Comparison of ENCODE assay signal across 30 cellular contexts in the genomic region with DNA sequence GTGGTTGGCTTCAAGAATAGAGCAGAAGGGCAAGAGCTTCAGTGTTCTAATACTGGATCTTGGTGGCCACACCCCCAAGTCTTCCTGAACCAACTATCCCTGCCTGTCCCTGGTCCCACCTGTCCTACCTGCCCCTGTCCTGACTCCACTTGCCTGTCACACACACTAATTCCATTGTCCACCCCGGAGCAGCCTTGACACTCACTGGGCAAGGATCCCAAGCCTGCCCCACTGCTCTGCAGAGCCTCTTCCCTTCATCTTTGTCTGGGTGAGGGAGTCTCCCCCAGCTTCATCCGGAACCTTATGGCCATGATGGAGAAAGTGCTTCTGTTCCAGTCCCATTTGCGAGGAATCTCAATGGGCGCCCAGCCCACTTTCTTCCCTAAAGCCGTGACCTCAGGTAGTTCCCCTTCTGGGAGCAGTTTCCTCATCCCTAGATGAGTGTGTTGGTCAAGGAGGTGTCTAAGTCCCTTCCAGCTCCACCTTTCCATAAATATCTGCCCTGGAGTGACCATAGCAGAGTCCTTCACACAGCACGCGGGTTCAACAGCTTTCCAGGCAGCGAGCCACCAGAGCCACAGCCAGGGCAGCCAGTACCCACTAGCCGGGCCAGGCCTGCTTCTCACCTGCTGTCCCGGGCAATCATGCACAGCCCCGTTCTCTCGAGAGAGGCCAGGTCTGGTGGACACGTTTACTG.
DNase-seq lines count a peak whose midpoint lies in the region; ATAC-seq and TF ChIP-seq lines count a peak whose summit lies in the region.
"Had no signal": no experiment of that assay in that cellular context is flagged by ENCODE, and none has a peak within 500 bp of the region (broad histone marks: within the 10 kb centered on the region; RNA-seq: fewer than 3 reads in every experiment).

No MANE protein-coding gene starts in this region.

- no peak overlapping the region for H4K5ac ChIP-seq in H9 (ENCODE audit: insufficient read length, low read depth, low read length)

- H3K79me1 ChIP-seq in H9 (ENCODE audit: insufficient read depth, low read depth, low read length, poor library complexity, severe bottlenecking): no peaks in the 10 kb centered on the region

- no peak overlapping the region for H2AFZ ChIP-seq in H9 (ENCODE audit: low read length)

- TF ChIP-seq POLR2A in gastrocnemius medialis (IDR thresholded peaks at IDR 0.05): no peak

- H4K20me1 ChIP-seq in H9 (ENCODE audit: control insufficient read depth, insufficient read depth, insufficient read length): no peaks in the 10 kb centered on the region
- H4K20me1 ChIP-seq: BLaER1 had no signal

- H3K4ac ChIP-seq in H9 (ENCODE audit: low read depth, low read length): no peak overlapping the region

- H3K36me3 ChIP-seq in gastrocnemius medialis: no peaks in the 10 kb centered on the region
- H3K36me3 ChIP-seq: BLaER1, breast epithelium, ovary, tibial nerve had no signal

- TF ChIP-seq CTCF in H9 (conservative IDR thresholded peaks at IDR 0.05): no peak
- TF ChIP-seq CTCF in coronary artery (IDR thresholded peaks at IDR 0.05): no peak
- TF ChIP-seq CTCF in gastrocnemius medialis (IDR thresholded peaks at IDR 0.05 in 4 of 5, conservative IDR thresholded peaks at IDR 0.05 in 1 of 5): no peak

- H3K56ac ChIP-seq in H9 (ENCODE audit: insufficient read length, low read depth, low read length): no peak overlapping the region

- H3K4me3 Mint-ChIP-seq in H9: no peak overlapping the region
- H3K4me3 Mint-ChIP-seq: activated CD4-positive, alpha-beta memory T cell treated with anti-CD3 and anti-CD28 coated beads, Interleukin-2, amount 10 ng/mL, durations not matched to agents 7 days and 5 days; activated naive CD8-positive, alpha-beta T cell treated with anti-CD3 and anti-CD28 coated beads for 36 hours; nephron progenitor cell had no signal

- H3K36me3 Mint-ChIP-seq in H9 (ENCODE audit: insufficient read depth in 1 of 3, low read depth in 3 of 3): no peaks in the 10 kb centered on the region; a peak in 1 of 7 replicates
- H3K36me3 Mint-ChIP-seq: activated naive CD8-positive, alpha-beta T cell treated with anti-CD3 and anti-CD28 coated beads for 36 hours had no signal

- no peaks in the 10 kb centered on the region; a peak in 1 of 5 replicates for H3K9me3 Mint-ChIP-seq in H9
- H3K9me3 Mint-ChIP-seq: activated CD4-positive, alpha-beta memory T cell treated with anti-CD3 and anti-CD28 coated beads, Interleukin-2, amount 10 ng/mL, durations not matched to agents 7 days and 5 days; nephron progenitor cell had no signal

- H3K9me3 ChIP-seq in H9 (ENCODE audit: control insufficient read depth, low read depth, low read length) (no peaks in the 10 kb centered on the region), right cardiac atrium (ENCODE audit: control insufficient read depth, low read length) (no peaks in the 10 kb centered on the region), gastrocnemius medialis (no peaks in the 10 kb centered on the region)
- H3K9me3 ChIP-seq: BLaER1, breast epithelium, ovary, tibial nerve had no signal

- in situ Hi-C loops in gastrocnemius medialis (cut with MboI; ENCODE audit: low sequenced_read_pairs in 4 of 4): no loop called here

- H3K23me2 ChIP-seq in H9 (ENCODE audit: insufficient read length, low read depth, low read length, poor library complexity, severe bottlenecking): no peaks in the 10 kb centered on the region

- no peak overlapping the region for H2BK5ac ChIP-seq in H9 (ENCODE audit: insufficient read length, low read length)

- H3K27me3 Mint-ChIP-seq in H9 (ENCODE audit: low read depth): peaks cover 10% of the 10 kb centered on the region; the same call in 1 of the 2 replicates

- intact Hi-C loops in right cardiac atrium (cut with DNase I): no loop called here
- intact Hi-C loops in gastrocnemius medialis (cut with DNase I; ENCODE audit: low total_unique reads): no loop called here

- no peak overlapping the region for H3K9ac ChIP-seq in H9 (ENCODE audit: extremely low read depth, insufficient read length, low read length)
- H3K9ac ChIP-seq: BLaER1 had no signal

- no peaks in the 10 kb centered on the region for H3K4me1 ChIP-seq in H9 (ENCODE audit: insufficient read depth, low read length)
- H3K4me1 ChIP-seq in right cardiac atrium (ENCODE audit: control insufficient read depth, insufficient read depth, low read length): peaks cover 2% of the 10 kb centered on the region
- peaks cover 9 to 15% of the 10 kb centered on the region in 2 donors for H3K4me1 ChIP-seq in gastrocnemius medialis
- H3K4me1 ChIP-seq: breast epithelium, tibial nerve had no signal

- no peaks in the 10 kb centered on the region for H3K79me2 ChIP-seq in H9 (ENCODE audit: insufficient read depth, low read length)

- H3K27ac Mint-ChIP-seq in H9: no peak overlapping the region
- H3K27ac Mint-ChIP-seq: activated CD4-positive, alpha-beta memory T cell treated with anti-CD3 and anti-CD28 coated beads, Interleukin-2, amount 10 ng/mL, durations not matched to agents 7 days and 5 days; activated naive CD8-positive, alpha-beta T cell treated with anti-CD3 and anti-CD28 coated beads for 36 hours; activated T-helper 2 cell treated with anti-CD3 and anti-CD28 coated beads, Interferon-gamma antibody, Interleukin-2, Interleukin-4, amounts not matched to agents 10 μg/mL and 5 μg/mL and 100 μg/mL, durations not matched to agents 14 hours and 24 hours and 36 hours; nephron progenitor cell had no signal

- H3K27ac ChIP-seq in H9 (ENCODE audit: insufficient read length, low read depth, low read length) (no peak overlapping the region), coronary artery (peak overlapping the region in 1 of 2 donors; percentile 11), right cardiac atrium (ENCODE audit: low read length) (no peak overlapping the region), gastrocnemius medialis (peak overlapping the region in 1 of 4 donors; percentile 8)
- H3K27ac ChIP-seq: BLaER1, breast epithelium, ovary, tibial nerve had no signal

- no peak overlapping the region for H2BK20ac ChIP-seq in H9 (ENCODE audit: low read depth, low read length, poor library complexity, severe bottlenecking)

- H3K4me3 ChIP-seq in coronary artery (no peak overlapping the region), right cardiac atrium (ENCODE audit: low read length) (no peak overlapping the region), gastrocnemius medialis (no peak overlapping the region)
- H3K4me3 ChIP-seq: BLaER1, breast epithelium, lung, ovary, tibial nerve had no signal

- H3K4me2 ChIP-seq in H9 (ENCODE audit: insufficient read depth, insufficient read length, low read length): no peak overlapping the region
- H3K4me2 ChIP-seq: BLaER1 had no signal

- H3K4me1 Mint-ChIP-seq in H9: no peaks in the 10 kb centered on the region; a peak in 1 of 4 replicates
- H3K4me1 Mint-ChIP-seq: activated CD4-positive, alpha-beta memory T cell treated with anti-CD3 and anti-CD28 coated beads, Interleukin-2, amount 10 ng/mL, durations not matched to agents 7 days and 5 days; activated naive CD8-positive, alpha-beta T cell treated with anti-CD3 and anti-CD28 coated beads for 36 hours had no signal

- H4K8ac ChIP-seq in H9 (replicated peaks; ENCODE audit: insufficient read length, low read depth, low read length): no peak overlapping the region

- DNase-seq in H9: peak; percentile 17
- peak; percentile 56 for DNase-seq in coronary artery (ENCODE audit: low spot score)
- DNase-seq in right cardiac atrium: peak in 2 of 3 donors; percentile 52 to 66
- DNase-seq in gastrocnemius medialis: peak in 1 of 2 donors; percentile 62
- DNase-seq in NCI-H2107 (lab: John Stamatoyannopoulos, UW): no peak
- no peak for DNase-seq in effector CD4-positive, alpha-beta T cell
- DNase-seq: activated CD4-positive, alpha-beta memory T cell treated with anti-CD3 and anti-CD28 coated beads, Interleukin-2, amount 10 ng/mL, durations not matched to agents 7 days and 5 days; activated CD8-positive, alpha-beta memory T cell treated with anti-CD3 and anti-CD28 coated beads, Interleukin-2, amount 50 U/mL, for 4 hours; activated naive CD8-positive, alpha-beta T cell treated with anti-CD3 and anti-CD28 coated beads for 36 hours; anterior cingulate cortex; effector memory CD4-positive, alpha-beta T cell; HCEC 1CT; IMR-90; kidney; MV-4-11; NCI-H446; NCI-H748 treated with DMSO at 0.1 percent for 48 hours; nephron progenitor cell; retina; SIG-M5; stimulated activated CD8-positive, alpha-beta memory T cell treated with anti-CD3 and anti-CD28 coated beads, Interleukin-4, amount 100 ng/mL, for 48 hours had no signal

- no peak overlapping the region for H2BK12ac ChIP-seq in H9 (ENCODE audit: insufficient read length, low read depth, low read length)

- no peak overlapping the region for H2BK15ac ChIP-seq in H9 (ENCODE audit: low read depth, low read length)

- no peak overlapping the region for H3K18ac ChIP-seq in H9 (ENCODE audit: insufficient read length, low read depth, low read length)

- H2AK5ac ChIP-seq in H9 (ENCODE audit: insufficient read length, low read length): no peak overlapping the region

- H3K27me3 ChIP-seq in H9 (ENCODE audit: insufficient read depth, low read length): no peaks in the 10 kb centered on the region
- H3K27me3 ChIP-seq in right cardiac atrium (ENCODE audit: control insufficient read depth, insufficient read depth): no peaks in the 10 kb centered on the region
- H3K27me3 ChIP-seq in gastrocnemius medialis: no peaks in the 10 kb centered on the region
- H3K27me3 ChIP-seq: BLaER1, breast epithelium, ovary, tibial nerve had no signal

- H2BK120ac ChIP-seq in H9 (ENCODE audit: low read depth, low read length, poor library complexity, severe bottlenecking): no peak overlapping the region

- no peak overlapping the region for H4K91ac ChIP-seq in H9 (ENCODE audit: insufficient read length, low read depth, low read length)

- ATAC-seq in right cardiac atrium (peak; percentile 51 to 83), gastrocnemius medialis (peak; percentile 54 to 92), HG02970 (IDR thresholded peaks at IDR 0.05; ENCODE audit: low FRiP score, unreplicated experiment) (no peak), GM18502 (IDR thresholded peaks at IDR 0.05; ENCODE audit: poor library complexity, unreplicated experiment) (no peak)
- ATAC-seq: Panc1 had no signal

- WGBS in H9 (ENCODE audit: extremely low coverage, insufficient read length, low lambda C conversion rate): no CpG with 5 or more reads among the region's 13 CpGs
- 77% methylated on average over 13 of the region's 13 CpGs for WGBS in right cardiac atrium

- no peak overlapping the region for H3K23ac ChIP-seq in H9 (ENCODE audit: insufficient read length, low read depth, low read length)

- H3K14ac ChIP-seq in H9 (ENCODE audit: insufficient read depth, low read length): no peak overlapping the region

- H3T11ph ChIP-seq in H9 (ENCODE audit: low read length): no peak overlapping the region

Comparison
In these comparisons a context has a peak if more than half of its experiments do, and no peak if none do; other contexts are left out.
1. DNase-seq: peak in H9 (single experiment), coronary artery (single experiment) and right cardiac atrium (2 of 3); none in NCI-H2107 (single experiment) and effector CD4-positive, alpha-beta T cell (single experiment).
2. ATAC-seq: peak in right cardiac atrium (2 of 2) and gastrocnemius medialis (2 of 2); none in HG02970 (single experiment) and GM18502 (single experiment).